15 cellular contexts compared by ENCODE assay signal in genomic region chr1:243964915-243965314, GRCh38.
"Had no signal": no experiment of that assay in that cellular context is flagged by ENCODE, and none has a peak within 500 bp of the region (broad histone marks: within the 10 kb centered on the region; RNA-seq: fewer than 3 reads in every experiment).

No MANE protein-coding gene starts in this region.

- H3K4me3 ChIP-seq: hepatocyte, mucosa of descending colon, spleen, suprapubic skin, upper lobe of left lung had no signal

- ATAC-seq: activated CD4-positive, CD25-positive, alpha-beta regulatory T cell treated with anti-CD3 and anti-CD28 coated beads, Interleukin-2, amount 50 U/mL, for 24 hours; left lobe of liver; mucosa of descending colon; sciatic nerve; T-cell had no signal

- H3K4me1 ChIP-seq: suprapubic skin, upper lobe of left lung had no signal

- DNase-seq: activated CD4-positive, alpha-beta T cell treated with anti-CD3 and anti-CD28 coated beads, Interleukin-2, amount 50 U/mL, for 1 hour; activated CD8-positive, alpha-beta memory T cell treated with anti-CD3 and anti-CD28 coated beads for 24 hours; activated naive CD4-positive, alpha-beta T cell treated with Interleukin-2 at 50 U/mL for 16 hours; mucosa of descending colon; naive thymus-derived CD4-positive, alpha-beta T cell; spleen; T-cell; T-helper 9 cell; upper lobe of left lung had no signal

- H3K36me3 ChIP-seq: spleen, suprapubic skin, upper lobe of left lung had no signal

- H3K27ac ChIP-seq: epithelial cell of prostate, hepatocyte, spleen, suprapubic skin, upper lobe of left lung had no signal

- H3K27me3 ChIP-seq: hepatocyte, spleen, upper lobe of left lung had no signal

- H3K9me3 ChIP-seq: mucosa of descending colon, spleen, suprapubic skin, upper lobe of left lung had no signal
